8 cellular contexts compared by ENCODE assay signal in the genomic region with DNA sequence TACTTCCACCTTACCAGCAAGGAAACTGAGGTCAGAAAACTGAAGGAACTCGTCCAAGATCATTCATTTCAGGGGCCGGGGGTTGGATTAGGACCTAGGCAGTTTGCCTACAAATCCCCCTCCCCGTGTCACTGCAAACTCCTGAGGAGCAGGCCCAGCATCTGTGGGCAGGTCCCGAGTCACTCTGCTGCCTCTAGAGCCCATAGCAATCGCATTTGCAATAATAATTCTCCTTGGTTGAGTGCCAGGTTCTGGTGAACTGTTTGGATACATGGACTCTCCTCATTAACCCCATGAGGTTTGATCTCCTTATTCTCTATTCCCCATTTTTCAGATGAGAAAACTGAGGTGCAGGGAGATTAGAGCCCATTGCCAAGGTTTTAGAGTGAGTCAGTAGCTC. TPM values are rescaled to one million over a fixed set of nuclear protein-coding genes. Genes with fewer than 3 reads are reported as not detected.
DNase-seq lines count a peak whose midpoint lies in the region; ATAC-seq and TF ChIP-seq lines count a peak whose summit lies in the region.

No MANE protein-coding gene starts in this region.

- no peaks in the 10 kb centered on the region for H4K20me1 ChIP-seq in mammary epithelial cell (ENCODE audit: insufficient read depth, low read length)

- no peaks in the 10 kb centered on the region for H3K36me3 ChIP-seq in mammary epithelial cell (ENCODE audit: insufficient read depth, low read length)
- peaks cover 46% of the 10 kb centered on the region for H3K36me3 ChIP-seq in mesodermal cell (ENCODE audit: control insufficient read depth, insufficient read depth, low read length)

- peak in 1 of 2 donors; percentile 9 for TF ChIP-seq CTCF in mammary epithelial cell (conservative IDR thresholded peaks at IDR 0.05 in 1 of 2, IDR thresholded peaks at IDR 0.05 in 1 of 2; ENCODE audit: extremely low read depth in 1 of 2, insufficient read depth in 1 of 2, low read depth in 1 of 2, low read length in 2 of 2)

- TSS peak; percentile 11 for BruUV-seq in mammary epithelial cell (replicated peaks; lab: Mats Ljungman, UMichigan)

- H3K27ac ChIP-seq in mammary epithelial cell (ENCODE audit: insufficient read depth, low read depth, low read length) (no peak overlapping the region), mesodermal cell (ENCODE audit: low read depth, low read length, severe bottlenecking) (no peak overlapping the region)

- H3K9me3 ChIP-seq in mammary epithelial cell (replicated peaks; ENCODE audit: insufficient read depth, low read length) (no peaks in the 10 kb centered on the region), mesodermal cell (ENCODE audit: control insufficient read depth, low read length) (no peaks in the 10 kb centered on the region)

- ATAC-seq in GM18520 (IDR thresholded peaks at IDR 0.05; ENCODE audit: unreplicated experiment): no peak

- H3K9ac ChIP-seq in mammary epithelial cell (ENCODE audit: insufficient read depth, low read length): peak overlapping the region; percentile 53

- 1% methylated on average over 5 of the region's 5 CpGs for WGBS in mammary epithelial cell (ENCODE audit: low coverage, missing lambda C conversion rate)
- WGBS in mesodermal cell (ENCODE audit: insufficient coverage in 2 of 2), 2 experiments: 18 to 34% methylated on average over 3 to 4 of the region's 5 CpGs

- CTCF ChIA-PET in mammary epithelial cell (lab: Charles Lee; ENCODE audit: low non-redundant PET): no interaction called here

- in situ Hi-C loops in mammary epithelial cell (cut with MboI; ENCODE audit: low sequenced_read_pairs in 2 of 2): no loop called here

- intact Hi-C loops in mammary epithelial cell (cut with micrococcal nuclease): no loop called here

- DNase-seq in DMS 273 treated with DMSO at 0.1 percent for 48 hours (lab: John Stamatoyannopoulos, UW): peak; percentile 33
- DNase-seq in M059J (ENCODE audit: low read depth): peak; percentile 53
- DNase-seq in mammary epithelial cell: no peak
- no peak for DNase-seq in retina
- DNase-seq in C1 segment of cervical spinal cord (lab: John Stamatoyannopoulos, UW): no peak
- no peak for DNase-seq in iPS-NIHi11 (ENCODE audit: low spot score)

- H3K79me2 ChIP-seq in mammary epithelial cell (ENCODE audit: insufficient read depth, low read length): peaks cover 29% of the 10 kb centered on the region

- H3K4me2 ChIP-seq in mammary epithelial cell (ENCODE audit: insufficient read depth, low read depth, low read length): peak overlapping the region; percentile 98

- dilution Hi-C loops in mammary epithelial cell (cut with HindIII; ENCODE audit: low sequenced_read_pairs): no loop called here

- peak overlapping the region; percentile 53 to 90 (median 89) for H3K4me3 ChIP-seq in mammary epithelial cell (replicated peaks in 1 of 3; ENCODE audit: insufficient read depth in 1 of 3, low read depth in 2 of 3, low read length in 3 of 3)
- H3K4me3 ChIP-seq in mesodermal cell (ENCODE audit: extremely low read depth, insufficient read depth, low read length, poor library complexity, severe bottlenecking): peak overlapping the region; percentile 92

- H3K4me1 ChIP-seq in mammary epithelial cell (ENCODE audit: insufficient read depth, low read length): peaks cover 6% of the 10 kb centered on the region
- no peaks in the 10 kb centered on the region for H3K4me1 ChIP-seq in mesodermal cell (ENCODE audit: control insufficient read depth, insufficient read depth, low read length, poor library complexity, severe bottlenecking)

- H2AFZ ChIP-seq in mammary epithelial cell (ENCODE audit: low read depth, low read length): peak overlapping the region; percentile 84

- H3K27me3 ChIP-seq in mammary epithelial cell (ENCODE audit: insufficient read depth, low read length): no peaks in the 10 kb centered on the region

RNA-seq across cellular contexts. Expression of a gene that starts 0.9 kb away (rescaled TPM):
- 146 and 182 TPM in 2 replicates for total RNA-seq in M059J (2014; rRNA removed; shearing (Covaris generic))
- total RNA-seq in mammary epithelial cell: 10 to 100 TPM; 50.3 to 77.4 TPM
- 74.0 TPM for polyA plus RNA-seq in mammary epithelial cell
- 23.3 TPM for polyA minus RNA-seq in mammary epithelial cell
- polyA plus RNA-seq in mesodermal cell (2013, experiment 1 of 2): 91.8 TPM
- 75.8 TPM for polyA plus RNA-seq in mesodermal cell (2013, experiment 2 of 2)

RNA-seq across cellular contexts. Expression of a gene that starts 8.3 kb away (rescaled TPM):
- total RNA-seq in M059J (2014; rRNA removed; shearing (Covaris generic)): 601 and 1,151 TPM in 2 replicates
- total RNA-seq in mammary epithelial cell: 100 to 1,000 TPM; 125 to 305 TPM
- polyA plus RNA-seq in mammary epithelial cell: 819 TPM
- polyA minus RNA-seq in mammary epithelial cell: 55.2 TPM
- polyA plus RNA-seq in mesodermal cell (2013, experiment 1 of 2): 737 TPM
- polyA plus RNA-seq in mesodermal cell (2013, experiment 2 of 2): 650 TPM

RNA-seq across cellular contexts. Expression of a gene that starts 17.1 kb away (rescaled TPM):
- 23.2 and 24.4 TPM in 2 replicates for total RNA-seq in M059J (2014; rRNA removed; shearing (Covaris generic))
- total RNA-seq in mammary epithelial cell: 10 to 100 TPM; 16.3 to 28.3 TPM
- 17.4 TPM for polyA plus RNA-seq in mammary epithelial cell
- 16.2 TPM for polyA minus RNA-seq in mammary epithelial cell
- 36.2 TPM for polyA plus RNA-seq in mesodermal cell (2013, experiment 1 of 2)
- polyA plus RNA-seq in mesodermal cell (2013, experiment 2 of 2): 37.4 TPM

Comparison
In these comparisons a context has a peak if more than half of its experiments do, and no peak if none do; other contexts are left out.
1. DNase-seq: peak in DMS 273 treated with DMSO at 0.1 percent for 48 hours (single experiment) and M059J (single experiment); none in mammary epithelial cell (single experiment), retina (single experiment), C1 segment of cervical spinal cord (0 of 14) and iPS-NIHi11 (single experiment).